In genomic region chr10:103273026-103273425, GRCh38 we compare ENCODE assay signal across 10 cellular contexts. TPM values are rescaled to one million over a fixed set of nuclear protein-coding genes. Genes with fewer than 3 reads are reported as not detected.
DNase-seq lines count a peak whose midpoint lies in the region; ATAC-seq and TF ChIP-seq lines count a peak whose summit lies in the region.
"Had no signal": no experiment of that assay in that cellular context is flagged by ENCODE, and none has a peak within 500 bp of the region (broad histone marks: within the 10 kb centered on the region; RNA-seq: fewer than 3 reads in every experiment).

No MANE protein-coding gene starts in this region.

- no peaks in the 10 kb centered on the region for H3K9me2 ChIP-seq in GM23248 (ENCODE audit: insufficient read depth)

- TF ChIP-seq CTCF in retinal pigment epithelial cell (conservative IDR thresholded peaks at IDR 0.05; ENCODE audit: low read depth, low read length) (no peak), BE2C (IDR thresholded peaks at IDR 0.05; ENCODE audit: low read depth, low read length) (no peak)

- H3F3A ChIP-seq in GM23248 (ENCODE audit: insufficient read depth): peaks cover 7% of the 10 kb centered on the region

- H3K4me3 ChIP-seq in GM23248 (no peak overlapping the region), retinal pigment epithelial cell (ENCODE audit: low read length) (no peak overlapping the region), BE2C (ENCODE audit: low read depth, low read length) (no peak overlapping the region)

- H3K4me2 ChIP-seq in GM23248 (ENCODE audit: unreplicated experiment): no peak overlapping the region

- in situ Hi-C loops in GM23248 (cut with MboI): no loop called here

- no peak overlapping the region for H2AFZ ChIP-seq in GM23248

- H3K9me3 ChIP-seq in GM23248 (ENCODE audit: low read depth) (no peaks in the 10 kb centered on the region), BE2C (no peaks in the 10 kb centered on the region)

- ATAC-seq in GM21390 (IDR thresholded peaks at IDR 0.05; ENCODE audit: unreplicated experiment): no peak

- no peaks in the 10 kb centered on the region for H4K20me1 ChIP-seq in GM23248 (ENCODE audit: insufficient read depth)

- DNase-seq in GM23248 (peak; percentile 99), RPMI7951 (ENCODE audit: low read depth) (peak; percentile 100), fibroblast of gingiva (ENCODE audit: low read depth) (peak; percentile 100), retinal pigment epithelial cell (ENCODE audit: low read depth) (peak; percentile 61), BE2C (no peak), DMS153 (lab: John Stamatoyannopoulos, UW) (no peak)
- DNase-seq in activated CD4-positive, alpha-beta T cell treated with anti-CD3 and anti-CD28 coated beads, Interleukin-2, amount 50 U/mL, for 4 hours: no peak
- DNase-seq: activated CD4-positive, alpha-beta T cell treated with anti-CD3 and anti-CD28 coated beads for 1 hour; NCI-H1105 treated with DMSO at 0.1 percent for 48 hours had no signal

- H3K27me3 ChIP-seq in GM23248 (replicated peaks; ENCODE audit: insufficient read depth) (peaks cover 36% of the 10 kb centered on the region), BE2C (no peaks in the 10 kb centered on the region)

- H3K79me2 ChIP-seq in GM23248 (ENCODE audit: insufficient read depth): no peaks in the 10 kb centered on the region

- H3K4me1 ChIP-seq in GM23248 (ENCODE audit: insufficient read depth) (peaks cover 13% of the 10 kb centered on the region; the same call in 1 of the 2 replicates), BE2C (no peaks in the 10 kb centered on the region)

- H3K27ac ChIP-seq in GM23248: no peak overlapping the region

- no peaks in the 10 kb centered on the region for H3K36me3 ChIP-seq in GM23248 (ENCODE audit: low read depth)
- no peaks in the 10 kb centered on the region for H3K36me3 ChIP-seq in BE2C

- H3K9ac ChIP-seq in GM23248: no peak overlapping the region

- WGBS in GM23248 (ENCODE audit: low coverage in 1 of 2, low lambda C conversion rate in 2 of 2, missing lambda C conversion rate in 2 of 2), 2 experiments: 2 to 4% methylated on average over 4 of the region's 4 CpGs

RNA-seq across cellular contexts. Expression of gene INA, which starts 3.9 kb away (rescaled TPM):
- total RNA-seq in GM23248 (2014; rRNA removed; shearing (Covaris generic)): not detected in 2 replicates
- polyA plus RNA-seq in GM23248 (2016; fragmentation: Nextera tagmentation; extraction: Ambion mirVana): 0.18 and 0.20 TPM in 2 replicates
- 7.9 and 10.3 TPM in 2 replicates for total RNA-seq in RPMI7951 (2014; rRNA removed; shearing (Covaris generic))
- 276 TPM for polyA plus RNA-seq in BE2C (2012; ENCODE audit: insufficient read depth, insufficient read length, low read depth)

RNA-seq across cellular contexts. Expression of gene RPEL1, which starts 27.3 kb away (rescaled TPM):
- not detected in 2 replicates for total RNA-seq in GM23248 (2014; rRNA removed; shearing (Covaris generic))
- 0.09 TPM in 1 of 2 replicates, not detected in the other for polyA plus RNA-seq in GM23248 (2016; fragmentation: Nextera tagmentation; extraction: Ambion mirVana)
- 0.10 and 0.12 TPM in 2 replicates for total RNA-seq in RPMI7951 (2014; rRNA removed; shearing (Covaris generic))
- polyA plus RNA-seq in BE2C (2012; ENCODE audit: insufficient read depth, insufficient read length, low read depth): not detected

Comparison
In these comparisons a context has a peak if more than half of its experiments do, and no peak if none do; other contexts are left out.
1. DNase-seq: peak in GM23248 (single experiment), RPMI7951 (single experiment), fibroblast of gingiva (single experiment) and retinal pigment epithelial cell (single experiment); none in BE2C (single experiment), activated CD4-positive, alpha-beta T cell treated with anti-CD3 and anti-CD28 coated beads, Interleukin-2, amount 50 U/mL, for 4 hours (0 of 2) and DMS153 (single experiment).